ENCODE assay signal across 1 cellular context in the genomic region with DNA sequence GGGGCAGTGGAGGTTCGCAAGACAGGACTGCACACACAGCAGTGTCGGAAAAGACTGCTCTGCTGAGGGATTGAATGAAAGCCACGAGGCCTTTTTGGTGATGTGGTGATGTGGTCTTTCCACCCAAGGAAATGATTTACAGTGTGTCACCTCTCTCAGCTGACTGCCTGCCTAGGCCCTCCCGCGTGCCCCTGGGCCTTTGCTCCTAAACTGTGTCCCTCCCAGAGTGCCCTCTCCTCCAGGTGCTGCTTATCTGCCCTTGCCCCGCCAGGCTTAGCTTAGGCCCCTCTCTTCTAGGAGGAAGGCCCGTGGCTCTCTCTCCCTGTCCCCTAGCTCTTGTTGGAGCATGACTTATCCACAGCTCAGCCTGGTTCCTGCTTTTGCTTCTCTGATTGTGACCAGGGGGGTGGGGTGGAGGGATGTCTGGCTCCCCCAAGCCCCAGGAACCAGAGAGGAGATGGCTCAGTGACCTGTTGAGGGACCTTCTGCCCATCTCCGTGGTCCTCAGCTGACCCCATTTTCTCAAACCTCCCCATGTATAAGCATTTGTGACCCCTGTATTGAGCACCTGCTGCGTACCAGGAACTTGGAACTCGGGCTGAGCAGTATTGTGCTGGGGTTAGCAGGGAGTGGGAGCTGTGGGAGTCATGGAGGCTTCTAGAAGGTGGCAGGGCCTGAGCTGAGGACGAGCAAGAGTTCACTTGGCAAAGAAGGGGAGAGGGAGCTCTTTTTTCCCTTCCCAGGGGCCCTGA.
TF ChIP-seq lines count a peak whose summit lies in the region.

No MANE protein-coding gene starts in this region.

TF ChIP-seq in HepG2, 621 proteins besides CTCF, POLR2A, EP300 and RAD21 (continues in another document):
- TF ChIP-seq, protein P1, sequence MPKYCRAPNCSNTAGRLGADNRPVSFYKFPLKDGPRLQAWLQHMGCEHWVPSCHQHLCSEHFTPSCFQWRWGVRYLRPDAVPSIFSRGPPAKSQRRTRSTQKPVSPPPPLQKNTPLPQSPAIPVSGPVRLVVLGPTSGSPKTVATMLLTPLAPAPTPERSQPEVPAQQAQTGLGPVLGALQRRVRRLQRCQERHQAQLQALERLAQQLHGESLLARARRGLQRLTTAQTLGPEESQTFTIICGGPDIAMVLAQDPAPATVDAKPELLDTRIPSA (CRISPR knock-in tag; IDR thresholded peaks at IDR 0.05; ENCODE audit: borderline replicate concordance) = no peak
- TF ChIP-seq HOXA7 (CRISPR knock-in tag; IDR thresholded peaks at IDR 0.05) = no peak
- no peak for TF ChIP-seq PRPF4 (IDR thresholded peaks at IDR 0.05; ENCODE audit: low read depth, low read length, poor library complexity, severe bottlenecking)
- no peak for TF ChIP-seq TBL1XR1 (IDR thresholded peaks at IDR 0.05; ENCODE audit: borderline replicate concordance, low read length, partially characterized antibody)
- no peak for TF ChIP-seq DPF2 (CRISPR knock-in tag; IDR thresholded peaks at IDR 0.05; ENCODE audit: borderline replicate concordance, low read depth)
- no peak for TF ChIP-seq POLR2AphosphoS2 (IDR thresholded peaks at IDR 0.05; ENCODE audit: low read depth, low read length)
- TF ChIP-seq ETV5 (CRISPR knock-in tag; IDR thresholded peaks at IDR 0.05; ENCODE audit: borderline replicate concordance) = no peak
- TF ChIP-seq SRSF1 (optimal IDR thresholded peaks at IDR 0.05; ENCODE audit: low read depth, low read length) = no peak
- TF ChIP-seq MBNL3 (CRISPR knock-in tag; conservative IDR thresholded peaks at IDR 0.05) = no peak
- TF ChIP-seq, protein P2, sequence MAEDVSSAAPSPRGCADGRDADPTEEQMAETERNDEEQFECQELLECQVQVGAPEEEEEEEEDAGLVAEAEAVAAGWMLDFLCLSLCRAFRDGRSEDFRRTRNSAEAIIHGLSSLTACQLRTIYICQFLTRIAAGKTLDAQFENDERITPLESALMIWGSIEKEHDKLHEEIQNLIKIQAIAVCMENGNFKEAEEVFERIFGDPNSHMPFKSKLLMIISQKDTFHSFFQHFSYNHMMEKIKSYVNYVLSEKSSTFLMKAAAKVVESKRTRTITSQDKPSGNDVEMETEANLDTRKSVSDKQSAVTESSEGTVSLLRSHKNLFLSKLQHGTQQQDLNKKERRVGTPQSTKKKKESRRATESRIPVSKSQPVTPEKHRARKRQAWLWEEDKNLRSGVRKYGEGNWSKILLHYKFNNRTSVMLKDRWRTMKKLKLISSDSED (CRISPR knock-in tag; IDR thresholded peaks at IDR 0.05) = no peak
- TF ChIP-seq MAFK (conservative IDR thresholded peaks at IDR 0.05 in 1 of 2, IDR thresholded peaks at IDR 0.05 in 1 of 2; ENCODE audit: low read length in 2 of 2) = no peak
- TF ChIP-seq SMC3 (IDR thresholded peaks at IDR 0.05; ENCODE audit: low read length) = no peak
- TF ChIP-seq, protein P3, sequence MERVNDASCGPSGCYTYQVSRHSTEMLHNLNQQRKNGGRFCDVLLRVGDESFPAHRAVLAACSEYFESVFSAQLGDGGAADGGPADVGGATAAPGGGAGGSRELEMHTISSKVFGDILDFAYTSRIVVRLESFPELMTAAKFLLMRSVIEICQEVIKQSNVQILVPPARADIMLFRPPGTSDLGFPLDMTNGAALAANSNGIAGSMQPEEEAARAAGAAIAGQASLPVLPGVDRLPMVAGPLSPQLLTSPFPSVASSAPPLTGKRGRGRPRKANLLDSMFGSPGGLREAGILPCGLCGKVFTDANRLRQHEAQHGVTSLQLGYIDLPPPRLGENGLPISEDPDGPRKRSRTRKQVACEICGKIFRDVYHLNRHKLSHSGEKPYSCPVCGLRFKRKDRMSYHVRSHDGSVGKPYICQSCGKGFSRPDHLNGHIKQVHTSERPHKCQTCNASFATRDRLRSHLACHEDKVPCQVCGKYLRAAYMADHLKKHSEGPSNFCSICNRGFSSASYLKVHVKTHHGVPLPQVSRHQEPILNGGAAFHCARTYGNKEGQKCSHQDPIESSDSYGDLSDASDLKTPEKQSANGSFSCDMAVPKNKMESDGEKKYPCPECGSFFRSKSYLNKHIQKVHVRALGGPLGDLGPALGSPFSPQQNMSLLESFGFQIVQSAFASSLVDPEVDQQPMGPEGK (CRISPR knock-in tag; IDR thresholded peaks at IDR 0.05) = no peak
- TF ChIP-seq BRCA1 (CRISPR knock-in tag; IDR thresholded peaks at IDR 0.05) = no peak
- TF ChIP-seq ZNF326 (CRISPR knock-in tag; IDR thresholded peaks at IDR 0.05; ENCODE audit: borderline replicate concordance) = no peak
- no peak for TF ChIP-seq TEAD3 (CRISPR knock-in tag; optimal IDR thresholded peaks at IDR 0.05; ENCODE audit: borderline replicate concordance)
- no peak for TF ChIP-seq JDP2 (CRISPR knock-in tag; IDR thresholded peaks at IDR 0.05; ENCODE audit: borderline replicate concordance)
- TF ChIP-seq CEBPG (CRISPR knock-in tag; IDR thresholded peaks at IDR 0.05) = no peak
- TF ChIP-seq ZNF660 (CRISPR knock-in tag; IDR thresholded peaks at IDR 0.05; ENCODE audit: borderline replicate concordance, low read depth) = no peak
- TF ChIP-seq, protein P4, sequence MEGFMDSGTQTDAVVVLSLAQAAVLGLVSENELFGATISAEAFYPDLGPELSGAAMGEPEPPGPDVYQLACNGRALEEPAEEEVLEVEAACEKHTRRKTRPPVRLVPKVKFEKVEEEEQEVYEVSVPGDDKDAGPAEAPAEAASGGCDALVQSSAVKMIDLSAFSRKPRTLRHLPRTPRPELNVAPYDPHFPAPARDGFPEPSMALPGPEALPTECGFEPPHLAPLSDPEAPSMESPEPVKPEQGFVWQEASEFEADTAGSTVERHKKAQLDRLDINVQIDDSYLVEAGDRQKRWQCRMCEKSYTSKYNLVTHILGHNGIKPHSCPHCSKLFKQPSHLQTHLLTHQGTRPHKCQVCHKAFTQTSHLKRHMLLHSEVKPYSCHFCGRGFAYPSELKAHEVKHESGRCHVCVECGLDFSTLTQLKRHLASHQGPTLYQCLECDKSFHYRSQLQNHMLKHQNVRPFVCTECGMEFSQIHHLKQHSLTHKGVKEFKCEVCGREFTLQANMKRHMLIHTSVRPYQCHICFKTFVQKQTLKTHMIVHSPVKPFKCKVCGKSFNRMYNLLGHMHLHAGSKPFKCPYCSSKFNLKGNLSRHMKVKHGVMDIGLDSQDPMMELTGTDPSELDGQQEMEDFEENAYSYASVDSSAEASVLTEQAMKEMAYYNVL (CRISPR knock-in tag; IDR thresholded peaks at IDR 0.05; ENCODE audit: borderline replicate concordance) = 0 out of 2 replicates have a peak, but pooled peaks have one; percentile 30
- TF ChIP-seq MTA3 (CRISPR knock-in tag; IDR thresholded peaks at IDR 0.05) = no peak
- TF ChIP-seq ZNF556 (CRISPR knock-in tag; IDR thresholded peaks at IDR 0.05; ENCODE audit: borderline replicate concordance) = no peak
- no peak for TF ChIP-seq FOXA1 (IDR thresholded peaks at IDR 0.05)
- TF ChIP-seq FOXA1 (CRISPR knock-in tag; IDR thresholded peaks at IDR 0.05) = no peak
- TF ChIP-seq ZNF501 (CRISPR knock-in tag; IDR thresholded peaks at IDR 0.05) = no peak
- no peak for TF ChIP-seq XBP1 (CRISPR knock-in tag; IDR thresholded peaks at IDR 0.05)
- TF ChIP-seq ZNF260 (CRISPR knock-in tag; IDR thresholded peaks at IDR 0.05; ENCODE audit: borderline replicate concordance, low read depth) = no peak
- TF ChIP-seq, protein P5, sequence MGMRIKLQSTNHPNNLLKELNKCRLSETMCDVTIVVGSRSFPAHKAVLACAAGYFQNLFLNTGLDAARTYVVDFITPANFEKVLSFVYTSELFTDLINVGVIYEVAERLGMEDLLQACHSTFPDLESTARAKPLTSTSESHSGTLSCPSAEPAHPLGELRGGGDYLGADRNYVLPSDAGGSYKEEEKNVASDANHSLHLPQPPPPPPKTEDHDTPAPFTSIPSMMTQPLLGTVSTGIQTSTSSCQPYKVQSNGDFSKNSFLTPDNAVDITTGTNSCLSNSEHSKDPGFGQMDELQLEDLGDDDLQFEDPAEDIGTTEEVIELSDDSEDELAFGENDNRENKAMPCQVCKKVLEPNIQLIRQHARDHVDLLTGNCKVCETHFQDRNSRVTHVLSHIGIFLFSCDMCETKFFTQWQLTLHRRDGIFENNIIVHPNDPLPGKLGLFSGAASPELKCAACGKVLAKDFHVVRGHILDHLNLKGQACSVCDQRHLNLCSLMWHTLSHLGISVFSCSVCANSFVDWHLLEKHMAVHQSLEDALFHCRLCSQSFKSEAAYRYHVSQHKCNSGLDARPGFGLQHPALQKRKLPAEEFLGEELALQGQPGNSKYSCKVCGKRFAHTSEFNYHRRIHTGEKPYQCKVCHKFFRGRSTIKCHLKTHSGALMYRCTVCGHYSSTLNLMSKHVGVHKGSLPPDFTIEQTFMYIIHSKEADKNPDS (CRISPR knock-in tag; IDR thresholded peaks at IDR 0.05) = no peak
- no peak for TF ChIP-seq HDAC6 (IDR thresholded peaks at IDR 0.05; ENCODE audit: low read depth, low read length)
- no peak for TF ChIP-seq FOXA3 (CRISPR knock-in tag; IDR thresholded peaks at IDR 0.05)
- no peak for TF ChIP-seq ZNF652 (CRISPR knock-in tag; IDR thresholded peaks at IDR 0.05; ENCODE audit: borderline replicate concordance, low read depth)
- TF ChIP-seq, protein P6, sequence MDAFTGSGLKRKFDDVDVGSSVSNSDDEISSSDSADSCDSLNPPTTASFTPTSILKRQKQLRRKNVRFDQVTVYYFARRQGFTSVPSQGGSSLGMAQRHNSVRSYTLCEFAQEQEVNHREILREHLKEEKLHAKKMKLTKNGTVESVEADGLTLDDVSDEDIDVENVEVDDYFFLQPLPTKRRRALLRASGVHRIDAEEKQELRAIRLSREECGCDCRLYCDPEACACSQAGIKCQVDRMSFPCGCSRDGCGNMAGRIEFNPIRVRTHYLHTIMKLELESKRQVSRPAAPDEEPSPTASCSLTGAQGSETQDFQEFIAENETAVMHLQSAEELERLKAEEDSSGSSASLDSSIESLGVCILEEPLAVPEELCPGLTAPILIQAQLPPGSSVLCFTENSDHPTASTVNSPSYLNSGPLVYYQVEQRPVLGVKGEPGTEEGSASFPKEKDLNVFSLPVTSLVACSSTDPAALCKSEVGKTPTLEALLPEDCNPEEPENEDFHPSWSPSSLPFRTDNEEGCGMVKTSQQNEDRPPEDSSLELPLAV (CRISPR knock-in tag; conservative IDR thresholded peaks at IDR 0.05; ENCODE audit: low read depth) = no peak
- TF ChIP-seq, protein P7, sequence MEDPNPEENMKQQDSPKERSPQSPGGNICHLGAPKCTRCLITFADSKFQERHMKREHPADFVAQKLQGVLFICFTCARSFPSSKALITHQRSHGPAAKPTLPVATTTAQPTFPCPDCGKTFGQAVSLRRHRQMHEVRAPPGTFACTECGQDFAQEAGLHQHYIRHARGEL (CRISPR knock-in tag; IDR thresholded peaks at IDR 0.05) = no peak
- TF ChIP-seq, protein P8, sequence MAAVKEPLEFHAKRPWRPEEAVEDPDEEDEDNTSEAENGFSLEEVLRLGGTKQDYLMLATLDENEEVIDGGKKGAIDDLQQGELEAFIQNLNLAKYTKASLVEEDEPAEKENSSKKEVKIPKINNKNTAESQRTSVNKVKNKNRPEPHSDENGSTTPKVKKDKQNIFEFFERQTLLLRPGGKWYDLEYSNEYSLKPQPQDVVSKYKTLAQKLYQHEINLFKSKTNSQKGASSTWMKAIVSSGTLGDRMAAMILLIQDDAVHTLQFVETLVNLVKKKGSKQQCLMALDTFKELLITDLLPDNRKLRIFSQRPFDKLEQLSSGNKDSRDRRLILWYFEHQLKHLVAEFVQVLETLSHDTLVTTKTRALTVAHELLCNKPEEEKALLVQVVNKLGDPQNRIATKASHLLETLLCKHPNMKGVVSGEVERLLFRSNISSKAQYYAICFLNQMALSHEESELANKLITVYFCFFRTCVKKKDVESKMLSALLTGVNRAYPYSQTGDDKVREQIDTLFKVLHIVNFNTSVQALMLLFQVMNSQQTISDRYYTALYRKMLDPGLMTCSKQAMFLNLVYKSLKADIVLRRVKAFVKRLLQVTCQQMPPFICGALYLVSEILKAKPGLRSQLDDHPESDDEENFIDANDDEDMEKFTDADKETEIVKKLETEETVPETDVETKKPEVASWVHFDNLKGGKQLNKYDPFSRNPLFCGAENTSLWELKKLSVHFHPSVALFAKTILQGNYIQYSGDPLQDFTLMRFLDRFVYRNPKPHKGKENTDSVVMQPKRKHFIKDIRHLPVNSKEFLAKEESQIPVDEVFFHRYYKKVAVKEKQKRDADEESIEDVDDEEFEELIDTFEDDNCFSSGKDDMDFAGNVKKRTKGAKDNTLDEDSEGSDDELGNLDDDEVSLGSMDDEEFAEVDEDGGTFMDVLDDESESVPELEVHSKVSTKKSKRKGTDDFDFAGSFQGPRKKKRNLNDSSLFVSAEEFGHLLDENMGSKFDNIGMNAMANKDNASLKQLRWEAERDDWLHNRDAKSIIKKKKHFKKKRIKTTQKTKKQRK (IDR thresholded peaks at IDR 0.05; ENCODE audit: low read length) = no peak
